2 cellular contexts compared by ENCODE assay signal in the genomic region with DNA sequence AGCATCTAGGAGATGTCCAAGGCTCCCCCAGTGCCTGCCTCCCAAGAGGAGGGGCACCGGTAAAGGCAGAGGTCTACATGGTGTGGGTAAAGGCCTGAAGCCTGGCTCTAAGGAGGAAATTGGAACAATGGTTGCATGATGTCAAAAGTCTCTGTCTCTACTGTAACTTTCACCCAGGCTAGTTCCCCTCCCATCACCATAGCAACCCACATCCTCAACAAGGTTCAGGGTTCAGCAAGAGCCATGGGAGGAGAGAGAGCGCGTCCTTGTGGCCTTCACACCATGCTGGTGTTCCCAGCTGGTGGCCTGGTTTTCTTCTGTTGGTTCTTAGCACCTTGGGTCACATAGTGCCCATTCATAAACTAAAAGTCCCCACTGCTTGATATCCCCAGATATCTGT.
A peak's percentile ranks its signal among the peaks of the same experiment; 100 is the strongest.
TF ChIP-seq lines count a peak whose summit lies in the region.

No MANE protein-coding gene starts in this region.

TF ChIP-seq in GM12878, 131 proteins besides CTCF, POLR2A, EP300 and RAD21:
- TF ChIP-seq SIX5 (IDR thresholded peaks at IDR 0.05; ENCODE audit: low read depth, low read length, severe bottlenecking) (no peak), EED (IDR thresholded peaks at IDR 0.05; ENCODE audit: low read depth) (no peak), ZNF622 (IDR thresholded peaks at IDR 0.05) (no peak), CBX3 (IDR thresholded peaks at IDR 0.05; ENCODE audit: borderline replicate concordance, low read depth) (no peak), BRCA1 (IDR thresholded peaks at IDR 0.05; ENCODE audit: low read depth, low read length) (no peak), BACH1 (IDR thresholded peaks at IDR 0.05; ENCODE audit: borderline replicate concordance) (no peak), ZNF24 (IDR thresholded peaks at IDR 0.05) (no peak), KLF5 (IDR thresholded peaks at IDR 0.05; ENCODE audit: partially characterized antibody) (no peak), CREM (IDR thresholded peaks at IDR 0.05; ENCODE audit: low read depth) (no peak), STAT1 (conservative IDR thresholded peaks at IDR 0.05) (no peak), RELA (IDR thresholded peaks at IDR 0.05; ENCODE audit: borderline replicate concordance, partially characterized antibody) (no peak)
- TF ChIP-seq, protein P1, sequence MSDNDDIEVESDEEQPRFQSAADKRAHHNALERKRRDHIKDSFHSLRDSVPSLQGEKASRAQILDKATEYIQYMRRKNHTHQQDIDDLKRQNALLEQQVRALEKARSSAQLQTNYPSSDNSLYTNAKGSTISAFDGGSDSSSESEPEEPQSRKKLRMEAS (IDR thresholded peaks at IDR 0.05; ENCODE audit: low read depth, low read length), result no peak
- TF ChIP-seq, protein P2, sequence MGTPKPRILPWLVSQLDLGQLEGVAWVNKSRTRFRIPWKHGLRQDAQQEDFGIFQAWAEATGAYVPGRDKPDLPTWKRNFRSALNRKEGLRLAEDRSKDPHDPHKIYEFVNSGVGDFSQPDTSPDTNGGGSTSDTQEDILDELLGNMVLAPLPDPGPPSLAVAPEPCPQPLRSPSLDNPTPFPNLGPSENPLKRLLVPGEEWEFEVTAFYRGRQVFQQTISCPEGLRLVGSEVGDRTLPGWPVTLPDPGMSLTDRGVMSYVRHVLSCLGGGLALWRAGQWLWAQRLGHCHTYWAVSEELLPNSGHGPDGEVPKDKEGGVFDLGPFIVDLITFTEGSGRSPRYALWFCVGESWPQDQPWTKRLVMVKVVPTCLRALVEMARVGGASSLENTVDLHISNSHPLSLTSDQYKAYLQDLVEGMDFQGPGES (IDR thresholded peaks at IDR 0.05), result no peak
- TF ChIP-seq, protein P3, sequence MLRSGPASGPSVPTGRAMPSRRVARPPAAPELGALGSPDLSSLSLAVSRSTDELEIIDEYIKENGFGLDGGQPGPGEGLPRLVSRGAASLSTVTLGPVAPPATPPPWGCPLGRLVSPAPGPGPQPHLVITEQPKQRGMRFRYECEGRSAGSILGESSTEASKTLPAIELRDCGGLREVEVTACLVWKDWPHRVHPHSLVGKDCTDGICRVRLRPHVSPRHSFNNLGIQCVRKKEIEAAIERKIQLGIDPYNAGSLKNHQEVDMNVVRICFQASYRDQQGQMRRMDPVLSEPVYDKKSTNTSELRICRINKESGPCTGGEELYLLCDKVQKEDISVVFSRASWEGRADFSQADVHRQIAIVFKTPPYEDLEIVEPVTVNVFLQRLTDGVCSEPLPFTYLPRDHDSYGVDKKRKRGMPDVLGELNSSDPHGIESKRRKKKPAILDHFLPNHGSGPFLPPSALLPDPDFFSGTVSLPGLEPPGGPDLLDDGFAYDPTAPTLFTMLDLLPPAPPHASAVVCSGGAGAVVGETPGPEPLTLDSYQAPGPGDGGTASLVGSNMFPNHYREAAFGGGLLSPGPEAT (IDR thresholded peaks at IDR 0.05; ENCODE audit: low read depth), result no peak

TF ChIP-seq in HepG2, 621 proteins besides CTCF, POLR2A, EP300 and RAD21:
- TF ChIP-seq KAT8 (CRISPR knock-in tag; IDR thresholded peaks at IDR 0.05) (no peak), HNF4A (CRISPR knock-in tag; IDR thresholded peaks at IDR 0.05) (0 out of 2 replicates have a peak, but pooled peaks have one; percentile 27)
